9 cellular contexts compared by ENCODE assay signal in the genomic region with DNA sequence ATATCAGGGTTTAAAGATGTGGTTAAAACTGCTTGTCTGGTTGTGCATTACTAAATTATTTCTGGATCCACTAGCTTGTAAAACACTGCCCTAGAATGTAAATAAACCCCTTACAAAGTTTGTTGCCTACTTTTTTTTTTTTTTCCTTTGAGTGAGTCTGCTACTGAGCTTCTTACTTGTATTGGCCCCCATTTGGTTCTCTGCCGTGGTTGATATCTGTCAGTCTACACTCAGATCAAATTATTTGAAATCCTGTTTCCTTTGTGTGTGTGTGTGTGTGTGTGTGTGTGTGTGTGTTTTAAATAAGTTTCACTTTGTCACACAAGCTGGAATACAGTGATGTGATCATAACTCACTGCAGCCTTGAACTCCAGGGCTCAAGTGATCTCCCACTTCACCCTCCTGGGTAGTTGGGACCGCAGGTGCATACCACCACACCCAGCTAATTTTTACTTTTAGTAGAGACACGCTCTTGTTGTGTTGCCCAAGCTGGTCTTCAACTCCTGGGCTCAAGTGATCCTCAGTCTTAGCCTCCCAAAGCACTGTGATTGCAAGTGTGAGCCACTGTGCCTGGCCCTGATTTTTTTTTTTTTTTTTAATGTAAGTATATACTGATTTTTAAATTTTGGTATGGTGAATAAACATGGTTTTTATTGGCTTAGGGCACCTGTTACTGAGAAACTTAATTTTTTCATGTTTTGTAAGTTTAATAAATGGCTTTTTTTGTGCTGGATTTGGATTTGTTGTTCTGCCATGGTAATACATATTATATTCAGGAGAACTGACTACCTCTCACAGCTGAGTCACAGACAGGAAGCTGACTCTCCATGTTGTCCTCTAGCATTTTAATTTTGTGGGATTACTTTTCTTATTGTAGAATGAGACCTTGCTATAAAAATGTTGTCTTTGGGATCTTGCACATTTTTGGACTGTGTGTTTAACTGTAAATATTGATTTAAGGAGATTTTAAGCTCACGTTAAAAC. TPM values are rescaled to one million over a fixed set of nuclear protein-coding genes. Genes with fewer than 3 reads are reported as not detected.
DNase-seq lines count a peak whose midpoint lies in the region; ATAC-seq, FAIRE-seq and TF ChIP-seq lines count a peak whose summit lies in the region.
"Had no signal": no experiment of that assay in that cellular context is flagged by ENCODE, and none has a peak within 500 bp of the region (broad histone marks: within the 10 kb centered on the region; RNA-seq: fewer than 3 reads in every experiment).

No MANE protein-coding gene starts in this region.

- H3K4me3 ChIP-seq in DOHH2 (ENCODE audit: low read length): no peak overlapping the region
- no peak overlapping the region for H3K4me3 ChIP-seq in endodermal cell (ENCODE audit: low read length)
- H3K4me3 ChIP-seq in osteoblast (ENCODE audit: insufficient read depth, low read length): peak overlapping the region; percentile 11

- H3F3A ChIP-seq in DOHH2 (ENCODE audit: control insufficient read depth, insufficient read depth): peaks cover 3% of the 10 kb centered on the region

- peak overlapping the region; percentile 33 for H3K27ac Mint-ChIP-seq in endodermal cell
- H3K27ac Mint-ChIP-seq in type B pancreatic cell: no peak overlapping the region

- intact Hi-C loops in Right ventricle myocardium superior (cut with DNase I): no loop called here

- H3K4me3 Mint-ChIP-seq in endodermal cell: no peak overlapping the region
- no peak overlapping the region for H3K4me3 Mint-ChIP-seq in type B pancreatic cell

- H3K9me3 ChIP-seq in DOHH2 (ENCODE audit: control insufficient read depth, insufficient read depth, low read length): 0 out of 2 replicates have a peak, but pooled peaks cover 6% of the 10 kb centered on the region
- H3K9me3 ChIP-seq in endodermal cell (ENCODE audit: control insufficient read depth, low read length): no peaks in the 10 kb centered on the region
- H3K9me3 ChIP-seq in osteoblast (ENCODE audit: low read depth, low read length): no peaks in the 10 kb centered on the region

- peaks cover 79% of the 10 kb centered on the region for H3K4me1 ChIP-seq in DOHH2 (ENCODE audit: control insufficient read depth, low read length)
- peaks cover 12% of the 10 kb centered on the region for H3K4me1 ChIP-seq in endodermal cell (ENCODE audit: control insufficient read depth, insufficient read depth, low read length)
- peaks cover 51% of the 10 kb centered on the region for H3K4me1 ChIP-seq in osteoblast (ENCODE audit: insufficient read depth, low read length)

- no peak overlapping the region for H3K9ac ChIP-seq in endodermal cell (ENCODE audit: extremely low read depth, low read length, poor library complexity, severe bottlenecking)

- WGBS in endodermal cell (ENCODE audit: insufficient coverage in 1 of 2, insufficient read length in 1 of 2), 2 experiments: 92 to 100% methylated on average over 2 to 4 of the region's 4 CpGs

- no peaks in the 10 kb centered on the region for H3K27me3 ChIP-seq in DOHH2 (ENCODE audit: control insufficient read depth, low read length)
- H3K27me3 ChIP-seq in endodermal cell (ENCODE audit: control insufficient read depth, insufficient read depth, low read length, poor library complexity, severe bottlenecking): no peaks in the 10 kb centered on the region
- H3K27me3 ChIP-seq in osteoblast (ENCODE audit: insufficient read depth, low read length): no peaks in the 10 kb centered on the region

- no peak overlapping the region for H2AFZ ChIP-seq in osteoblast (ENCODE audit: low read length)

- H3K4me1 Mint-ChIP-seq in endodermal cell (peaks cover 53% of the 10 kb centered on the region), type B pancreatic cell (ENCODE audit: unreplicated experiment) (peaks cover 46% of the 10 kb centered on the region)

- no peak overlapping the region for H3K27ac ChIP-seq in DOHH2 (ENCODE audit: low read depth, low read length)
- no peak overlapping the region for H3K27ac ChIP-seq in endodermal cell (ENCODE audit: low read depth, low read length)
- peak overlapping the region; percentile 76 for H3K27ac ChIP-seq in osteoblast (ENCODE audit: low read depth, low read length)

- H3K9me2 ChIP-seq in DOHH2 (replicated peaks; ENCODE audit: control insufficient read depth, low read length): no peaks in the 10 kb centered on the region

- TF ChIP-seq CTCF in DOHH2 (IDR thresholded peaks at IDR 0.05; ENCODE audit: low read depth, low read length, poor library complexity, severe bottlenecking): no peak
- no peak for TF ChIP-seq CTCF in endodermal cell (conservative IDR thresholded peaks at IDR 0.05)
- no peak for TF ChIP-seq CTCF in osteoblast (IDR thresholded peaks at IDR 0.05; ENCODE audit: extremely low read depth, low read depth, low read length)
- TF ChIP-seq CTCF in type B pancreatic cell (conservative IDR thresholded peaks at IDR 0.05): no peak

- H3K36me3 Mint-ChIP-seq in endodermal cell (ENCODE audit: low read depth): peaks cover 2% of the 10 kb centered on the region
- H3K36me3 Mint-ChIP-seq in type B pancreatic cell: peaks cover 10% of the 10 kb centered on the region

- H3K27me3 Mint-ChIP-seq in endodermal cell (ENCODE audit: insufficient read depth) (no peaks in the 10 kb centered on the region), type B pancreatic cell (no peaks in the 10 kb centered on the region)

- DNase-seq in RCC 7860 (ENCODE audit: low spot score) (peak; percentile 69), endodermal cell (no peak), osteoblast (ENCODE audit: insufficient read length, low spot score, missing footprints) (peak; percentile 83), type B pancreatic cell (ENCODE audit: extremely low spot score, unreplicated experiment) (no peak), NCI-H345 treated with DMSO at 0.1 percent for 48 hours (lab: John Stamatoyannopoulos, UW; ENCODE audit: unreplicated experiment) (no peak), Right ventricle myocardium superior (no peak)
- no peak for DNase-seq in stimulated activated CD4-positive, alpha-beta T cell treated with anti-CD3 and anti-CD28 coated beads, Interleukin-4, amount 100 ng/mL, for 24 hours
- DNase-seq: activated CD4-positive, alpha-beta T cell treated with anti-CD3 and anti-CD28 coated beads, Interleukin-2, amount 50 U/mL, for 48 hours had no signal

- H3K9me3 Mint-ChIP-seq in endodermal cell (no peaks in the 10 kb centered on the region), type B pancreatic cell (no peaks in the 10 kb centered on the region)

- H3K36me3 ChIP-seq in DOHH2 (ENCODE audit: control insufficient read depth, low read length): peaks cover 20% of the 10 kb centered on the region
- H3K36me3 ChIP-seq in endodermal cell (ENCODE audit: control insufficient read depth, insufficient read depth, low read length): no peaks in the 10 kb centered on the region
- H3K36me3 ChIP-seq in osteoblast (ENCODE audit: insufficient read depth, low read length): peaks cover 6% of the 10 kb centered on the region

- H3K4me2 ChIP-seq in DOHH2 (ENCODE audit: low read length) (peak overlapping the region; percentile 11; the same call in 1 of the 2 replicates), osteoblast (ENCODE audit: insufficient read depth, low read length) (peak overlapping the region; percentile 71)

- H4K20me1 ChIP-seq in DOHH2 (ENCODE audit: control insufficient read depth, insufficient read depth, low read depth, low read length): peaks cover 11% of the 10 kb centered on the region; the same call in 1 of the 2 replicates
- H4K20me1 ChIP-seq in osteoblast (ENCODE audit: insufficient read depth, low read length): peaks cover 42% of the 10 kb centered on the region

- ATAC-seq in Right ventricle myocardium superior (ENCODE audit: poor library complexity): no peak

- H3K79me2 ChIP-seq in DOHH2 (ENCODE audit: control insufficient read depth, low read length) (peaks cover 80% of the 10 kb centered on the region), osteoblast (ENCODE audit: insufficient read depth, low read length) (peaks cover 76% of the 10 kb centered on the region)

- peak; percentile 73 for FAIRE-seq in RCC 7860 (lab: Jason Lieb, UNC)

RNA-seq across cellular contexts. Expression of a gene that starts 48.5 kb away (rescaled TPM):
- total RNA-seq in endodermal cell: 100 to 1,000 TPM; 130 to 142 TPM
- 156 TPM for polyA plus RNA-seq in endodermal cell (2013, experiment 1 of 2)
- polyA plus RNA-seq in endodermal cell (2013, experiment 2 of 2): 139 TPM
- 231 and 287 TPM in 2 replicates for total RNA-seq in osteoblast
- 82.0 and 166 TPM in 2 replicates for total RNA-seq in type B pancreatic cell (ENCODE audit: low replicate concordance)
- total RNA-seq in Right ventricle myocardium superior: 76.9 TPM

Comparison
In these comparisons a context has a peak if more than half of its experiments do, and no peak if none do; other contexts are left out.
1. DNase-seq: peak in RCC 7860 (single experiment) and osteoblast (single experiment); none in endodermal cell (single experiment), type B pancreatic cell (single experiment), stimulated activated CD4-positive, alpha-beta T cell treated with anti-CD3 and anti-CD28 coated beads, Interleukin-4, amount 100 ng/mL, for 24 hours (single experiment), NCI-H345 treated with DMSO at 0.1 percent for 48 hours (single experiment) and Right ventricle myocardium superior (single experiment).